ENCODE assay signal across 8 cellular contexts in genomic region chr17:38749222-38750043, GRCh38. TPM values are rescaled to one million over a fixed set of nuclear protein-coding genes. Genes with fewer than 3 reads are reported as not detected.
A peak's percentile ranks its signal among the peaks of the same experiment; 100 is the strongest.
DNase-seq lines count a peak whose midpoint lies in the region; ATAC-seq, FAIRE-seq and TF ChIP-seq lines count a peak whose summit lies in the region.

No MANE protein-coding gene starts in this region.

- H3K4me2 ChIP-seq in DOHH2 (ENCODE audit: low read length) (peak overlapping the region; percentile 73), KMS-11 (peak overlapping the region; percentile 84; the same call in 1 of the 2 replicates)

- H3K27me3 Mint-ChIP-seq in T-helper 17 cell: peaks cover 41% of the 10 kb centered on the region

- H4K20me1 ChIP-seq in DOHH2 (ENCODE audit: control insufficient read depth, insufficient read depth, low read depth, low read length) (no peaks in the 10 kb centered on the region; the same call in 1 of the 2 replicates), KMS-11 (ENCODE audit: insufficient read depth) (no peaks in the 10 kb centered on the region)

- peaks cover 23% of the 10 kb centered on the region for H3F3A ChIP-seq in DOHH2 (ENCODE audit: control insufficient read depth, insufficient read depth)

- H3K4me3 ChIP-seq in DOHH2 (ENCODE audit: low read length) (peak overlapping the region; percentile 91), KMS-11 (IDR thresholded peaks at IDR 0.05; ENCODE audit: insufficient read depth, low read depth, low read length) (no peak overlapping the region), mucosa of rectum (ENCODE audit: low read length in 2 of 2) (peak overlapping the region; percentile 83 to 99)

- TF ChIP-seq CTCF in DOHH2 (IDR thresholded peaks at IDR 0.05; ENCODE audit: low read depth, low read length, poor library complexity, severe bottlenecking): no peak
- no peak for TF ChIP-seq CTCF in KMS-11 (conservative IDR thresholded peaks at IDR 0.05; ENCODE audit: low read depth, low read length)

- H3K4me1 ChIP-seq in DOHH2 (ENCODE audit: control insufficient read depth, low read length) (peaks cover 69% of the 10 kb centered on the region), KMS-11 (ENCODE audit: low read depth, poor library complexity, severe bottlenecking) (peaks cover 37% of the 10 kb centered on the region), mucosa of rectum (ENCODE audit: control insufficient read depth in 2 of 2, insufficient read depth in 2 of 2, low read length in 2 of 2) (peaks cover 49 to 56% of the 10 kb centered on the region in 2 donors)

- no peak overlapping the region for H3K9ac ChIP-seq in KMS-11
- peak overlapping the region; percentile 61 to 76 for H3K9ac ChIP-seq in mucosa of rectum (ENCODE audit: low read depth in 1 of 2, low read length in 2 of 2)

- no peaks in the 10 kb centered on the region for H3K9me3 ChIP-seq in DOHH2 (ENCODE audit: control insufficient read depth, insufficient read depth, low read length)
- H3K9me3 ChIP-seq in T-helper 17 cell (ENCODE audit: control insufficient read depth, low read length, poor library complexity, severe bottlenecking): no peaks in the 10 kb centered on the region
- no peaks in the 10 kb centered on the region for H3K9me3 ChIP-seq in mucosa of rectum (ENCODE audit: control insufficient read depth in 2 of 2, low read length in 2 of 2)

- H3K79me2 ChIP-seq in DOHH2 (ENCODE audit: control insufficient read depth, low read length): peaks cover 22% of the 10 kb centered on the region
- H3K79me2 ChIP-seq in KMS-11 (ENCODE audit: insufficient read depth, low read depth): peaks cover 19% of the 10 kb centered on the region

- H3K36me3 ChIP-seq in DOHH2 (ENCODE audit: control insufficient read depth, low read length): peaks cover 13% of the 10 kb centered on the region
- no peaks in the 10 kb centered on the region; the same call in 1 of the 2 replicates for H3K36me3 ChIP-seq in KMS-11 (ENCODE audit: insufficient read depth)
- peaks cover under 1% of the 10 kb centered on the region in 2 donors for H3K36me3 ChIP-seq in mucosa of rectum (ENCODE audit: control insufficient read depth in 2 of 2, insufficient read depth in 2 of 2, low read length in 2 of 2)

- no peak overlapping the region for H3K27ac Mint-ChIP-seq in T-helper 17 cell

- no peaks in the 10 kb centered on the region for H3K9me2 ChIP-seq in DOHH2 (replicated peaks; ENCODE audit: control insufficient read depth, low read length)

- ATAC-seq in T-helper 17 cell (no peak), HG02885 (IDR thresholded peaks at IDR 0.05; ENCODE audit: poor library complexity, unreplicated experiment) (no peak)

- H2AFZ ChIP-seq in KMS-11 (ENCODE audit: low read depth): no peak overlapping the region; the same call in 1 of the 2 replicates

- FAIRE-seq in GM19239 (lab: Jason Lieb, UNC): no peak

- H3K4me3 Mint-ChIP-seq in T-helper 17 cell: peak overlapping the region; percentile 70

- peaks cover 51% of the 10 kb centered on the region for H3K4me1 Mint-ChIP-seq in T-helper 17 cell

- H3K27me3 ChIP-seq in DOHH2 (ENCODE audit: control insufficient read depth, low read length): peaks cover 20% of the 10 kb centered on the region
- peaks cover 25% of the 10 kb centered on the region; the same call in 1 of the 2 replicates for H3K27me3 ChIP-seq in KMS-11 (ENCODE audit: insufficient read depth, low read depth)
- no peaks in the 10 kb centered on the region for H3K27me3 ChIP-seq in mucosa of rectum (ENCODE audit: control insufficient read depth in 2 of 2, insufficient read depth in 2 of 2, low read length in 2 of 2)

- H3K36me3 Mint-ChIP-seq in T-helper 17 cell (ENCODE audit: low read depth): peaks cover 17% of the 10 kb centered on the region

- no peak overlapping the region for H3K27ac ChIP-seq in DOHH2 (ENCODE audit: low read depth, low read length)
- no peak overlapping the region for H3K27ac ChIP-seq in KMS-11
- H3K27ac ChIP-seq in epithelial cell of prostate: peak overlapping the region; percentile 77
- peak overlapping the region; percentile 84 to 89 for H3K27ac ChIP-seq in mucosa of rectum (ENCODE audit: low read depth in 2 of 2, low read length in 2 of 2)

- no peak for DNase-seq in T-helper 17 cell
- DNase-seq in epithelial cell of prostate (ENCODE audit: low read depth, low spot score): no peak
- no peak for DNase-seq in GF-D8 (lab: John Stamatoyannopoulos, UW)
- no peak for DNase-seq in GM19239 (ENCODE audit: insufficient read length, low spot score)

RNA-seq across cellular contexts. Expression of gene PCGF2, which starts 1.3 kb away (rescaled TPM):
- total RNA-seq in T-helper 17 cell: not detected

RNA-seq across cellular contexts. Expression of gene PSMB3, which starts 3.1 kb away (rescaled TPM):
- 10 to 100 TPM; 78.5 to 85.5 TPM for total RNA-seq in T-helper 17 cell

RNA-seq across cellular contexts. Expression of gene CISD3, which starts 19.3 kb away (rescaled TPM):
- total RNA-seq in T-helper 17 cell: 10 to 100 TPM; 12.0 to 12.8 TPM

RNA-seq across cellular contexts. Expression of gene MLLT6, which starts 44.4 kb away (rescaled TPM):
- total RNA-seq in T-helper 17 cell: 100 to 1,000 TPM; 304 to 334 TPM

RNA-seq across cellular contexts. Expression of gene PIP4K2B, which starts 49.9 kb away (rescaled TPM):
- total RNA-seq in T-helper 17 cell: 10 to 100 TPM; 28.2 to 33.5 TPM

Comparison
In these comparisons a context has a peak if more than half of its experiments do, and no peak if none do; other contexts are left out.
1. H3K27ac ChIP-seq: peak in epithelial cell of prostate (single experiment) and mucosa of rectum (2 of 2); none in DOHH2 (single experiment) and KMS-11 (single experiment).